ENCODE assay signal across 14 cellular contexts in genomic region chr15:71337197-71337845, GRCh38.
DNase-seq lines count a peak whose midpoint lies in the region; ATAC-seq, FAIRE-seq and TF ChIP-seq lines count a peak whose summit lies in the region.
"Had no signal": no experiment of that assay in that cellular context is flagged by ENCODE, and none has a peak within 500 bp of the region (broad histone marks: within the 10 kb centered on the region; RNA-seq: fewer than 3 reads in every experiment).

No MANE protein-coding gene starts in this region.

- DNase-seq in BJ (ENCODE audit: low read depth) (peak; percentile 65), IMR-90 (no peak), H1 (ENCODE audit: low read depth in 1 of 2, low spot score in 2 of 2) (no peak), mesendoderm (peak; percentile 82), NCI-H524 treated with DMSO at 0.1 percent for 48 hours (lab: John Stamatoyannopoulos, UW) (no peak), NCI-H2081 (lab: John Stamatoyannopoulos, UW) (no peak)
- DNase-seq in activated effector memory CD4-positive, alpha-beta T cell treated with anti-CD3 and anti-CD28 coated beads, Interleukin-2, amount 50 U/mL, for 16 hours, result no peak
- DNase-seq: activated CD4-positive, alpha-beta T cell treated with anti-CD3 and anti-CD28 coated beads, Interleukin-2, amount 10 ng/mL, durations not matched to agents 24 days and 14 days; activated naive CD4-positive, alpha-beta T cell treated with anti-CD3 and anti-CD28 coated beads, Interleukin-2, amount 50 U/mL, for 16 hours; GDM1; GOT3; hypothalamus had no signal

- peak overlapping the region; percentile 98 for H2BK12ac ChIP-seq in H1 (ENCODE audit: low read depth, low read length)

- BruUV-seq in IMR-90 (replicated peaks; lab: Mats Ljungman, UMichigan), result no TSS peak

- ATAC-seq in IMR-90 (ENCODE audit: low read depth), result no peak
- ATAC-seq in GM18907 (IDR thresholded peaks at IDR 0.05; ENCODE audit: unreplicated experiment), result no peak

- H3K4me3 ChIP-seq in BJ (ENCODE audit: low read depth, low read length), result no peak overlapping the region
- H3K4me3 ChIP-seq in IMR-90 (ENCODE audit: insufficient read depth, low read depth, low read length), result no peak overlapping the region
- H3K4me3 ChIP-seq in H1 (ENCODE audit: extremely low read depth in 1 of 4, insufficient read depth in 2 of 4, low read depth in 3 of 4, low read length in 4 of 4), result no peak overlapping the region
- no peak overlapping the region for H3K4me3 ChIP-seq in mesendoderm (ENCODE audit: low read length)
- H3K4me3 ChIP-seq: SK-N-MC had no signal

- H4K5ac ChIP-seq in IMR-90 (ENCODE audit: low read depth, low read length), result peak overlapping the region; percentile 91
- H4K5ac ChIP-seq in H1 (ENCODE audit: insufficient read length, low read depth, low read length), result no peak overlapping the region
- H4K5ac ChIP-seq in mesendoderm (ENCODE audit: low read length), result no peak overlapping the region

- WGBS in IMR-90 (ENCODE audit: extremely low coverage in 2 of 2, insufficient read length in 1 of 2), 2 experiments, result 100% methylated on average over 1 of the region's 5 CpGs; no CpG with 5 or more reads in 1 of the 2 experiments
- 64% methylated on average over 5 of the region's 5 CpGs; no CpG with 5 or more reads in 1 of the 2 experiments for WGBS in H1 (ENCODE audit: extremely low coverage in 1 of 2, insufficient coverage in 1 of 2, insufficient read length in 1 of 2, insufficient replicate concordance in 2 of 2, low coverage in 1 of 2, low lambda C conversion rate in 2 of 2, missing lambda C conversion rate in 1 of 2), 2 experiments
- WGBS in mesendoderm (ENCODE audit: extremely low coverage, insufficient coverage, low lambda C conversion rate), result no CpG with 5 or more reads among the region's 5 CpGs

- H4K8ac ChIP-seq in IMR-90 (ENCODE audit: low read depth in 2 of 2, low read length in 2 of 2), result peak overlapping the region; percentile 31 to 69; a peak in 3 of 4 replicates
- H4K8ac ChIP-seq in H1 (ENCODE audit: extremely low read depth, insufficient read depth, low read length), result no peak overlapping the region
- no peak overlapping the region for H4K8ac ChIP-seq in mesendoderm (ENCODE audit: low read depth, low read length)

- peak overlapping the region; percentile 64 for H4K91ac ChIP-seq in IMR-90 (ENCODE audit: insufficient read depth, low read depth, low read length)
- peak overlapping the region; percentile 69 for H4K91ac ChIP-seq in H1 (replicated peaks; ENCODE audit: insufficient read length, low read length)

- H3K36me3 ChIP-seq in BJ (ENCODE audit: control insufficient read depth, insufficient read depth, low read length) (no peaks in the 10 kb centered on the region), IMR-90 (ENCODE audit: control insufficient read depth, insufficient read depth, low read length) (peaks cover 9% of the 10 kb centered on the region), H1 (ENCODE audit: control insufficient read depth in 2 of 4, insufficient read depth in 4 of 4, low read length in 3 of 4) (no peaks in the 10 kb centered on the region), mesendoderm (ENCODE audit: control insufficient read depth, insufficient read depth, low read length) (no peaks in the 10 kb centered on the region)

- TF ChIP-seq RAD21 in IMR-90 (IDR thresholded peaks at IDR 0.05; ENCODE audit: low read length) (no peak), H1 (IDR thresholded peaks at IDR 0.05 in 1 of 2, conservative IDR thresholded peaks at IDR 0.05 in 1 of 2; ENCODE audit: low read depth in 2 of 2, low read length in 2 of 2) (peak in 1 of 2 experiments; percentile 7; a peak in 1 of 4 replicates)

- no peak overlapping the region for H3K9ac ChIP-seq in IMR-90 (ENCODE audit: low read depth, low read length)
- H3K9ac ChIP-seq in H1 (replicated peaks in 1 of 4; ENCODE audit: extremely low read depth in 1 of 4, low read depth in 3 of 4, low read length in 3 of 4), result no peak overlapping the region
- no peak overlapping the region for H3K9ac ChIP-seq in mesendoderm (ENCODE audit: low read length)

- H3K4me2 ChIP-seq in IMR-90 (ENCODE audit: low read depth, low read length), result no peak overlapping the region
- peak overlapping the region; percentile 23 to 28; a peak in 3 of 4 replicates for H3K4me2 ChIP-seq in H1 (ENCODE audit: insufficient read depth in 1 of 2, low read depth in 2 of 2, low read length in 2 of 2)
- no peak overlapping the region for H3K4me2 ChIP-seq in mesendoderm (ENCODE audit: low read length)

- peak overlapping the region; percentile 65 for H2AK5ac ChIP-seq in IMR-90 (ENCODE audit: low read depth, low read length)
- peak overlapping the region; percentile 91 for H2AK5ac ChIP-seq in H1 (ENCODE audit: low read depth, low read length)
- no peak overlapping the region for H2AK5ac ChIP-seq in mesendoderm (ENCODE audit: low read length)

- H2BK20ac ChIP-seq in IMR-90 (ENCODE audit: low read depth, low read length) (peak overlapping the region; percentile 75), H1 (ENCODE audit: low read length) (peak overlapping the region; percentile 91)

- H4K20me1 ChIP-seq in IMR-90 (ENCODE audit: insufficient read depth, low read length), result no peaks in the 10 kb centered on the region
- H4K20me1 ChIP-seq in H1 (replicated peaks in 1 of 2; ENCODE audit: control insufficient read depth in 1 of 2, insufficient read depth in 2 of 2, low read length in 2 of 2), result no peaks in the 10 kb centered on the region

- dilution Hi-C loops in IMR-90 (cut with HindIII; ENCODE audit: low sequenced_read_pairs, unreplicated experiment), result no loop called here

- H3K79me2 ChIP-seq in H1 (ENCODE audit: control insufficient read depth in 1 of 2, insufficient read depth in 2 of 2, low read length in 2 of 2), result no peaks in the 10 kb centered on the region
- no peaks in the 10 kb centered on the region for H3K79me2 ChIP-seq in mesendoderm (ENCODE audit: control insufficient read depth, insufficient read depth, low read length)

- H3K4me1 ChIP-seq in IMR-90 (ENCODE audit: control insufficient read depth, insufficient read depth, low read length), result peaks cover 36% of the 10 kb centered on the region
- H3K4me1 ChIP-seq in H1 (replicated peaks in 1 of 4; ENCODE audit: control insufficient read depth in 3 of 4, insufficient read depth in 4 of 4, low read length in 3 of 4), result peaks cover 6 to 12% (median 10%) of the 10 kb centered on the region in 4 experiments
- peaks cover 6% of the 10 kb centered on the region for H3K4me1 ChIP-seq in mesendoderm (ENCODE audit: control insufficient read depth, low read depth, low read length)

- H2BK15ac ChIP-seq in IMR-90 (ENCODE audit: low read depth, low read length) (peak overlapping the region; percentile 59; the same call in 2 of the 3 replicates), H1 (ENCODE audit: low read length) (0 out of 2 replicates have a peak overlapping the region, but pooled peaks have one; percentile 34), mesendoderm (replicated peaks; ENCODE audit: low read depth) (no peak overlapping the region)

- FAIRE-seq in H1 (lab: Jason Lieb, UNC), result peak; percentile 57

- H3K79me1 ChIP-seq in IMR-90 (ENCODE audit: low read depth in 1 of 2, low read length in 2 of 2) (peaks cover 13 to 31% of the 10 kb centered on the region in 2 experiments; a peak in 3 of 4 replicates), H1 (ENCODE audit: low read depth, low read length) (no peaks in the 10 kb centered on the region), mesendoderm (ENCODE audit: low read length) (no peaks in the 10 kb centered on the region)

- H3K4ac ChIP-seq in IMR-90 (ENCODE audit: low read depth, low read length) (peak overlapping the region; percentile 85), H1 (replicated peaks; ENCODE audit: insufficient read length, low read depth, low read length) (peak overlapping the region; percentile 24), mesendoderm (ENCODE audit: low read depth, low read length) (no peak overlapping the region)

- H2BK5ac ChIP-seq in IMR-90 (ENCODE audit: low read depth, low read length, poor library complexity, severe bottlenecking) (no peak overlapping the region), H1 (ENCODE audit: low read depth, low read length) (peak overlapping the region; percentile 29; the same call in 1 of the 2 replicates), mesendoderm (ENCODE audit: low read length) (no peak overlapping the region)

- peak overlapping the region; percentile 5; the same call in 1 of the 2 replicates for H3K27ac ChIP-seq in IMR-90 (ENCODE audit: insufficient read depth, low read length)
- peak overlapping the region; percentile 26; the same call in 1 of the 2 replicates for H3K27ac ChIP-seq in H1 (ENCODE audit: low read depth, low read length)
- H3K27ac ChIP-seq in mesendoderm (ENCODE audit: low read depth, low read length), result no peak overlapping the region
- H3K27ac ChIP-seq: SK-N-MC had no signal

- peak overlapping the region; percentile 15; the same call in 1 of the 2 replicates for H3K23ac ChIP-seq in IMR-90 (ENCODE audit: low read depth, low read length)
- no peak overlapping the region for H3K23ac ChIP-seq in H1 (ENCODE audit: insufficient read length)
- H3K23ac ChIP-seq in mesendoderm (ENCODE audit: low read length), result no peak overlapping the region

- no peaks in the 10 kb centered on the region for H3K27me3 ChIP-seq in BJ (ENCODE audit: control insufficient read depth, insufficient read depth, low read length)
- no peaks in the 10 kb centered on the region for H3K27me3 ChIP-seq in IMR-90 (ENCODE audit: control insufficient read depth, insufficient read depth, low read length)
- no peaks in the 10 kb centered on the region for H3K27me3 ChIP-seq in H1 (replicated peaks in 1 of 4; ENCODE audit: control insufficient read depth in 3 of 4, extremely low read depth in 1 of 4, insufficient read depth in 3 of 4, low read length in 3 of 4)
- H3K27me3 ChIP-seq in mesendoderm (ENCODE audit: insufficient read depth, low read length, poor library complexity), result no peaks in the 10 kb centered on the region

- peaks cover 27% of the 10 kb centered on the region for H3K9me1 ChIP-seq in IMR-90 (ENCODE audit: insufficient read depth, low read length)

- POLR2A ChIA-PET in BJ (lab: Charles Lee), result no interaction called here
- POLR2A ChIA-PET in IMR-90 (lab: Charles Lee; ENCODE audit: unreplicated experiment), result no interaction called here
- POLR2A ChIA-PET in H1 (lab: Charles Lee; ENCODE audit: partially characterized antibody), result interaction anchor here (0.6 to 1.4 kb wide), 2 partner anchors 8 to 54 kb away, joined by 3 to 4 read pairs; no protein-coding TSS in a partner anchor

- H2BK120ac ChIP-seq in IMR-90 (ENCODE audit: low read depth, low read length) (peak overlapping the region; percentile 82), H1 (replicated peaks; ENCODE audit: low read depth, low read length) (no peak overlapping the region), mesendoderm (ENCODE audit: low read depth, low read length) (no peak overlapping the region)

- no peaks in the 10 kb centered on the region for H3K23me2 ChIP-seq in H1 (ENCODE audit: low read depth, low read length)

- TF ChIP-seq CTCF in BJ (IDR thresholded peaks at IDR 0.05; ENCODE audit: insufficient read depth, low read depth, low read length), result no peak
- TF ChIP-seq CTCF in IMR-90 (conservative IDR thresholded peaks at IDR 0.05; ENCODE audit: low read depth, low read length), result no peak
- no peak for TF ChIP-seq CTCF in H1 (IDR thresholded peaks at IDR 0.05; ENCODE audit: control extremely low read depth in 1 of 3, insufficient read depth in 1 of 3, low read depth in 1 of 3, low read length in 3 of 3)

- H3K18ac ChIP-seq in IMR-90 (ENCODE audit: low read depth, low read length) (peak overlapping the region; percentile 90), H1 (ENCODE audit: extremely low read depth, low read length) (peak overlapping the region; percentile 71), mesendoderm (ENCODE audit: low read length) (no peak overlapping the region)

- H3K14ac ChIP-seq in IMR-90 (replicated peaks; ENCODE audit: low read depth, low read length) (peak overlapping the region; percentile 79), H1 (ENCODE audit: insufficient read length) (no peak overlapping the region)

- H2AFZ ChIP-seq in IMR-90 (replicated peaks; ENCODE audit: low read length, poor library complexity), result no peak overlapping the region
- H2AFZ ChIP-seq in H1 (ENCODE audit: low read length), result no peak overlapping the region

- no peak for TF ChIP-seq EP300 in H1 (IDR thresholded peaks at IDR 0.05; ENCODE audit: borderline replicate concordance in 1 of 2, low read depth in 2 of 2, low read length in 2 of 2)

- peak overlapping the region; percentile 84 for H2AK9ac ChIP-seq in IMR-90 (replicated peaks; ENCODE audit: low read depth, low read length, poor library complexity)

- H3K56ac ChIP-seq in IMR-90 (ENCODE audit: extremely low read depth, insufficient read depth, low read length) (peak overlapping the region; percentile 9; the same call in 1 of the 2 replicates), H1 (replicated peaks; ENCODE audit: insufficient read length, low read depth, low read length) (no peak overlapping the region), mesendoderm (ENCODE audit: low read length) (no peak overlapping the region)

- CTCF ChIA-PET in BJ (lab: Yijun Ruan, JAX), result no interaction called here
- CTCF ChIA-PET in IMR-90 (lab: Yijun Ruan, JAX), result no interaction called here
- CTCF ChIA-PET in H1 (lab: Charles Lee; ENCODE audit: partially characterized antibody), result interaction anchor here (1.0 to 2.3 kb wide), 5 partner anchors 10 to 49 kb away, joined by 3 to 6 read pairs (median 3); no protein-coding TSS in a partner anchor

- H3K9me3 ChIP-seq in IMR-90 (ENCODE audit: control insufficient read depth, insufficient read depth, low read length) (no peaks in the 10 kb centered on the region), H1 (ENCODE audit: insufficient read depth in 2 of 2, low read depth in 1 of 2, low read length in 1 of 2) (no peaks in the 10 kb centered on the region)

- intact Hi-C loops in IMR-90 (cut with micrococcal nuclease), result no loop called here

- TF ChIP-seq POLR2A in IMR-90 (IDR thresholded peaks at IDR 0.05; ENCODE audit: low read depth, low read length) (no peak), H1 (IDR thresholded peaks at IDR 0.05; ENCODE audit: control extremely low read depth in 1 of 2, low read depth in 2 of 2, low read length in 2 of 2) (no peak)

- in situ Hi-C loops in IMR-90 (cut with MboI; ENCODE audit: low sequenced_read_pairs), result no loop called here

Comparison
In these comparisons a context has a peak if more than half of its experiments do, and no peak if none do; other contexts are left out.
1. DNase-seq: peak in BJ (single experiment) and mesendoderm (single experiment); none in IMR-90 (single experiment), H1 (0 of 2), NCI-H524 treated with DMSO at 0.1 percent for 48 hours (single experiment), activated effector memory CD4-positive, alpha-beta T cell treated with anti-CD3 and anti-CD28 coated beads, Interleukin-2, amount 50 U/mL, for 16 hours (single experiment) and NCI-H2081 (0 of 2).
2. H3K4me2 ChIP-seq: peak in H1 (2 of 2); none in IMR-90 (single experiment) and mesendoderm (single experiment).
3. H4K8ac ChIP-seq: peak in IMR-90 (2 of 2); none in H1 (single experiment) and mesendoderm (single experiment).